In genomic region chr10:11757820-11758463, GRCh38 we compare ENCODE assay signal across 8 cellular contexts. TPM values are rescaled to one million over a fixed set of nuclear protein-coding genes. Genes with fewer than 3 reads are reported as not detected.
A peak's percentile ranks its signal among the peaks of the same experiment; 100 is the strongest.
DNase-seq lines count a peak whose midpoint lies in the region; ATAC-seq and TF ChIP-seq lines count a peak whose summit lies in the region.

No MANE protein-coding gene starts in this region.

- ATAC-seq in GM18868 (IDR thresholded peaks at IDR 0.05; ENCODE audit: unreplicated experiment) = peak; percentile 98
- peak; percentile 96 for ATAC-seq in HG03095 (IDR thresholded peaks at IDR 0.05; ENCODE audit: unreplicated experiment)
- ATAC-seq in left lung = peak; percentile 98

- peak; percentile 91 for TF ChIP-seq CTCF in AG10803 (conservative IDR thresholded peaks at IDR 0.05; ENCODE audit: low read length)
- peak; percentile 87 to 88 for TF ChIP-seq CTCF in left lung (IDR thresholded peaks at IDR 0.05)

- H3K4me1 ChIP-seq in left lung = peaks cover 9 to 13% of the 10 kb centered on the region in 2 donors

- intact Hi-C loops in left lung (cut with DNase I) = loop anchor here in 1 of 2 donors (10.0 kb wide), 1 partner anchor 243 kb away; no protein-coding TSS in a partner anchor

- H3K27me3 ChIP-seq in left lung = no peaks in the 10 kb centered on the region

- peak overlapping the region; percentile 39 to 55 for H3K27ac ChIP-seq in left lung

- peaks cover 0 to 28% of the 10 kb centered on the region in 2 donors for H3K36me3 ChIP-seq in left lung

- H3K4me3 ChIP-seq in AG10803 (ENCODE audit: low read length) (no peak overlapping the region), left lung (no peak overlapping the region)

- DNase-seq in AG10803 (ENCODE audit: low read depth) (peak; percentile 74), NCI-H2196 (lab: John Stamatoyannopoulos, UW; ENCODE audit: unreplicated experiment) (peak; percentile 40), cerebellum (ENCODE audit: low spot score) (peak; percentile 59), left lung (peak; percentile 87 to 94)
- DNase-seq in activated CD4-positive, alpha-beta T cell treated with anti-CD3 and anti-CD28 coated beads for 1 hour = peak; percentile 76
- peak; percentile 69 for DNase-seq in stimulated activated CD4-positive, alpha-beta T cell treated with anti-CD3 and anti-CD28 coated beads, Interleukin-2, amount 100 ng/mL, for 4 hours (ENCODE audit: low read depth)

- H3K9me3 ChIP-seq in left lung = no peaks in the 10 kb centered on the region

RNA-seq across cellular contexts. Expression of gene ECHDC3, which starts 15.8 kb away (rescaled TPM):
- 1.3 TPM for total RNA-seq in cerebellum
- 10 to 100 TPM; 24.9 to 32.6 TPM for total RNA-seq in left lung

Comparison
In these comparisons a context has a peak if more than half of its experiments do, and no peak if none do; other contexts are left out.
1. DNase-seq: peak in every context shown above with its lines; median percentile 90 in left lung; 76 in activated CD4-positive, alpha-beta T cell treated with anti-CD3 and anti-CD28 coated beads for 1 hour; 74 in AG10803; 69 in stimulated activated CD4-positive, alpha-beta T cell treated with anti-CD3 and anti-CD28 coated beads, Interleukin-2, amount 100 ng/mL, for 4 hours; 59 in cerebellum; 40 in NCI-H2196.
2. RNA of gene ECHDC3, which starts 15.8 kb away (total RNA-seq): 24.9 to 32.6 TPM in left lung; 1.3 TPM in cerebellum (single experiment); every median in the first group is over 10 times any median in the second.
3. Peak in every context shown above with its lines, with median percentiles within 50 percentile points of each other: ATAC-seq.